Comparison of ENCODE assay signal across 10 cellular contexts in the genomic region with DNA sequence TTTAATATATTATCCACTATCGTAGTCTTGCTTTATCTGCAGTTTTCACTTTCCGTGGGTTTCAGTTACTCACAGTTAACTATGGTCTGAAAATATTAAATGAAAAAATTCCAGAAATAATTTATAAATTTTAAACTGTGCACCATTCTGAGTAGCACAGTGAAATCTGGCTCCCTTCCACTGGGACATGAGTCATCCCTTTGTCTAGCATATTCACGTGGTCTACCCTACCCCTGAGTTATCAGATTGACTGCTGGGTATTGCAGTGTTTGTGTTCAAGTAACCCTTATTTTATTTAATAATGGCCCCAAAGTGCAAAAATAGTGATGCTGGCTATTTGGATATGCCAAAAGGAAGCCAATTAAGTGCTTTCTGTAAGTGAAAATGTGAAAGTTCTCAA.
DNase-seq lines count a peak whose midpoint lies in the region; ATAC-seq lines count a peak whose summit lies in the region.
"Had no signal": no experiment of that assay in that cellular context is flagged by ENCODE, and none has a peak within 500 bp of the region (broad histone marks: within the 10 kb centered on the region; RNA-seq: fewer than 3 reads in every experiment).

No MANE protein-coding gene starts in this region.

- peak; percentile 28 for DNase-seq in GM03348 (ENCODE audit: low spot score)
- peak; percentile 59 for DNase-seq in RPMI7951 (ENCODE audit: low read depth)
- DNase-seq in fibroblast of peridontal ligament (ENCODE audit: extremely low read depth): peak; percentile 57
- peak; percentile 62 for DNase-seq in renal cortical epithelial cell (ENCODE audit: low read depth)
- no peak for DNase-seq in posterior vena cava (ENCODE audit: low spot score)
- no peak for DNase-seq in stimulated activated CD4-positive, alpha-beta T cell treated with anti-CD3 and anti-CD28 coated beads, Interleukin-12 subunit alpha, Interleukin-12 subunit beta, amount 100 ng/mL, for 4 hours
- DNase-seq: activated CD8-positive, alpha-beta memory T cell treated with anti-CD3 and anti-CD28 coated beads for 24 hours; stimulated activated naive CD8-positive, alpha-beta T cell treated with anti-CD3 and anti-CD28 coated beads, Interleukin-15, amount 100 ng/mL, for 72 hours had no signal

- ATAC-seq in HG02588 (IDR thresholded peaks at IDR 0.05; ENCODE audit: unreplicated experiment) (no peak), HG03039 (IDR thresholded peaks at IDR 0.05; ENCODE audit: unreplicated experiment) (no peak)
- ATAC-seq: stimulated activated naive CD8-positive, alpha-beta T cell treated with anti-CD3 and anti-CD28 coated beads, Interleukin-15, amount 100 ng/mL, for 72 hours had no signal

- intact Hi-C loops in posterior vena cava (cut with DNase I): no loop called here

Comparison
In these comparisons a context has a peak if more than half of its experiments do, and no peak if none do; other contexts are left out.
1. DNase-seq: peak in GM03348 (single experiment), RPMI7951 (single experiment), fibroblast of peridontal ligament (single experiment) and renal cortical epithelial cell (single experiment); none in posterior vena cava (single experiment) and stimulated activated CD4-positive, alpha-beta T cell treated with anti-CD3 and anti-CD28 coated beads, Interleukin-12 subunit alpha, Interleukin-12 subunit beta, amount 100 ng/mL, for 4 hours (single experiment).